ENCODE assay signal across 18 cellular contexts in genomic region chr1:200925821-200926220, GRCh38. TPM values are rescaled to one million over a fixed set of nuclear protein-coding genes. Genes with fewer than 3 reads are reported as not detected.
A peak's percentile ranks its signal among the peaks of the same experiment; 100 is the strongest.
DNase-seq lines count a peak whose midpoint lies in the region; ATAC-seq and TF ChIP-seq lines count a peak whose summit lies in the region.
"Had no signal": no experiment of that assay in that cellular context is flagged by ENCODE, and none has a peak within 500 bp of the region (broad histone marks: within the 10 kb centered on the region; RNA-seq: fewer than 3 reads in every experiment).

No MANE protein-coding gene starts in this region.

- no peak overlapping the region for H3K9ac ChIP-seq in DND-41 (ENCODE audit: low read depth, low read length)

- no peaks in the 10 kb centered on the region for H3K36me3 Mint-ChIP-seq in T-helper 17 cell (ENCODE audit: low read depth)
- H3K36me3 Mint-ChIP-seq: CD4-positive, alpha-beta memory T cell had no signal

- H3K9me3 ChIP-seq in DND-41 (ENCODE audit: insufficient read depth, low read length, severe bottlenecking) (no peaks in the 10 kb centered on the region), T-helper 17 cell (ENCODE audit: control insufficient read depth, low read length, poor library complexity, severe bottlenecking) (no peaks in the 10 kb centered on the region)
- H3K9me3 ChIP-seq: HAP-1, SJCRH30 had no signal

- H2AFZ ChIP-seq in DND-41 (ENCODE audit: low read depth, low read length), result no peak overlapping the region

- no peak overlapping the region for H3K4me3 Mint-ChIP-seq in T-helper 17 cell
- H3K4me3 Mint-ChIP-seq: CD4-positive, alpha-beta memory T cell; central memory CD8-positive, alpha-beta T cell had no signal

- H3K4me1 ChIP-seq in DND-41 (ENCODE audit: insufficient read depth, low read length), result no peaks in the 10 kb centered on the region
- H3K4me1 ChIP-seq: HAP-1 had no signal

- H3K27me3 Mint-ChIP-seq in T-helper 17 cell, result peaks cover 11% of the 10 kb centered on the region

- H3K36me3 ChIP-seq in DND-41 (ENCODE audit: insufficient read depth, low read length), result no peaks in the 10 kb centered on the region
- H3K36me3 ChIP-seq: HAP-1, SJCRH30 had no signal

- H3K4me3 ChIP-seq in DND-41 (ENCODE audit: low read depth in 1 of 2, low read length in 2 of 2), result no peak overlapping the region
- H3K4me3 ChIP-seq in fibroblast of pulmonary artery (replicated peaks; ENCODE audit: low read depth, low read length), result no peak overlapping the region
- H3K4me3 ChIP-seq: HAP-1, lung, SJCRH30 had no signal

- no peak for TF ChIP-seq CTCF in DND-41 (IDR thresholded peaks at IDR 0.05; ENCODE audit: borderline replicate concordance, extremely low read depth, low read length, poor library complexity, severe bottlenecking)
- TF ChIP-seq CTCF in fibroblast of pulmonary artery (IDR thresholded peaks at IDR 0.05; ENCODE audit: low read length, missing control alignments), result no peak

- no peaks in the 10 kb centered on the region for H4K20me1 ChIP-seq in DND-41 (ENCODE audit: insufficient read depth, low read length)

- no peak overlapping the region for H3K4me2 ChIP-seq in DND-41 (ENCODE audit: insufficient read depth, low read length)

- ATAC-seq in DND-41 (ENCODE audit: insufficient read depth, low read depth), result peak; percentile 85
- peak; percentile 60 for ATAC-seq in T-helper 17 cell

- no peak overlapping the region for H3K27ac ChIP-seq in DND-41 (ENCODE audit: low read length)
- H3K27ac ChIP-seq: SJCRH30 had no signal

- no peak overlapping the region for H3K27ac Mint-ChIP-seq in T-helper 17 cell
- H3K27ac Mint-ChIP-seq: CD4-positive, alpha-beta memory T cell had no signal

- DNase-seq in DND-41 (no peak), HS-5 (ENCODE audit: low read depth) (peak; percentile 49), T-helper 17 cell (no peak), fibroblast of pulmonary artery (ENCODE audit: low read depth) (peak; percentile 23), middle frontal gyrus (ENCODE audit: extremely low spot score, low spot score) (no peak), HUDEP-2 (lab: John Stamatoyannopoulos, UW; ENCODE audit: unreplicated experiment in 76 of 76) (no peak), NCI-H1105 treated with DMSO at 0.1 percent for 48 hours (lab: John Stamatoyannopoulos, UW) (no peak)
- DNase-seq: activated effector memory CD4-positive, alpha-beta T cell treated with Interleukin-2 at 50 U/mL for 16 hours; CD4-positive, alpha-beta memory T cell; NCI-H1436 treated with DMSO at 0.1 percent for 48 hours; NCI-H526 treated with DMSO at 0.1 percent for 48 hours; SJCRH30 had no signal

- H3K79me2 ChIP-seq in DND-41 (ENCODE audit: insufficient read depth, low read length), result no peaks in the 10 kb centered on the region

- peaks cover 10% of the 10 kb centered on the region for H3K4me1 Mint-ChIP-seq in T-helper 17 cell

- H3K27me3 ChIP-seq in DND-41 (ENCODE audit: insufficient read depth, low read length, poor library complexity), result no peaks in the 10 kb centered on the region
- H3K27me3 ChIP-seq: SJCRH30 had no signal

RNA-seq across cellular contexts. Expression of gene INAVA, which starts 31.1 kb away (rescaled TPM):
- under 1 TPM; 0.25 to 0.39 TPM for total RNA-seq in T-helper 17 cell

RNA-seq across cellular contexts. Expression of gene GPR25, which starts 53.0 kb away (rescaled TPM):
- 10 to 100 TPM; 10.9 to 18.3 TPM for total RNA-seq in T-helper 17 cell
- total RNA-seq: endothelial cell of umbilical vein, HT-29, SJCRH30, skeletal muscle tissue had no signal

Comparison
In these comparisons a context has a peak if more than half of its experiments do, and no peak if none do; other contexts are left out.
1. DNase-seq: peak in HS-5 (single experiment) and fibroblast of pulmonary artery (single experiment); none in DND-41 (single experiment), T-helper 17 cell (0 of 3), middle frontal gyrus (single experiment), HUDEP-2 (0 of 76) and NCI-H1105 treated with DMSO at 0.1 percent for 48 hours (single experiment).